9 cellular contexts compared by ENCODE assay signal in the genomic region with DNA sequence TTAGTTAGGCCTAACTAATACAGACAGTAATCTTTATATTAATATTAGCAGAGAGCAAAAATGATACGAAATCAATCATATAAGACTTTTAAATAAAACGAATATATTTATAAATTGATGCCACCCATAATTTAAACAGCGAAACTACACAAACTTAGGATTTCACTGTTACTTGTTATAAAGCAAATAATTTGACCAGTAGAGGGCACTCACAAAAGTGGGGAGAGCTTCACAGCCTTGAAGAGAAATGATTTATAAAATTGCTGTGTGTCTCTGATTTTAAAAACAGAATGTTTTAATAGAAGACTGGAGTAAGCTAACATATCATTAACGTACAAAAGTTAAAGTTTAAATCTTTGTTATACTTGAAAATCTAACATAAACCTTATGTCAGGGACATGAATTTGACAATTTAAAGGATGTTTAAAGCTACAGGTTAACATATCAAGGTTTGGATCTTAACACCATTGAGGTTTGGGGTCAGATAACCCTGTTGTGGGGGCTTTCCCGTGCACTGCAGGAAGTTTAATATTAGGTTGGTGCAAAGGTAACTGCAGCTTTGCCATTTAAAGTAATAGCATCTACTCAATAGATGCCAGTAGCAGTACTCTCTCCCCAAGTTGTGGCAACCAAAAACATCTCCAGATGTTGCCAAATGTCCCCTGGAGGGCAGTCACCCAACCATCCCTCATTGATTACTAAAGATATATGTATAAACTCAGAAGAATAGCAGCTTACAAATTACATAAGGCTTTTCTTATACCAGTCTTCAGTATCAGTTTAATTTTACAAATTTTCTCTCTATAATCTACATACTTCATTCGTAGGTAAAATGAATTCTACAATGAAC. TPM values are rescaled to one million over a fixed set of nuclear protein-coding genes. Genes with fewer than 3 reads are reported as not detected.
DNase-seq lines count a peak whose midpoint lies in the region; ATAC-seq and TF ChIP-seq lines count a peak whose summit lies in the region.
"Had no signal": no experiment of that assay in that cellular context is flagged by ENCODE, and none has a peak within 500 bp of the region (broad histone marks: within the 10 kb centered on the region; RNA-seq: fewer than 3 reads in every experiment).

No MANE protein-coding gene starts in this region.

- H3K27ac Mint-ChIP-seq in endodermal cell (no peak overlapping the region), natural killer cell (peak overlapping the region; percentile 76 to 77)
- H3K27ac Mint-ChIP-seq: natural killer cell treated with Interleukin-12 subunit alpha and Interleukin-12 subunit beta and Interleukin-15 and Interleukin-18, amount 100 ng/mL, for 72 hours had no signal

- H3K9me3 Mint-ChIP-seq in endodermal cell: peaks cover 1% of the 10 kb centered on the region
- H3K9me3 Mint-ChIP-seq in natural killer cell: no peaks in the 10 kb centered on the region
- H3K9me3 Mint-ChIP-seq: natural killer cell treated with Interleukin-12 subunit alpha and Interleukin-12 subunit beta and Interleukin-15 and Interleukin-18, amount 100 ng/mL, for 72 hours had no signal

- no peaks in the 10 kb centered on the region for H3K27me3 ChIP-seq in endodermal cell (ENCODE audit: control insufficient read depth, insufficient read depth, low read length, poor library complexity, severe bottlenecking)

- ATAC-seq in HG03060 (IDR thresholded peaks at IDR 0.05; ENCODE audit: low read depth, unreplicated experiment): peak; percentile 49
- peak; percentile 85 to 90 (median 85) for ATAC-seq in natural killer cell
- ATAC-seq in HG03521 (IDR thresholded peaks at IDR 0.05; ENCODE audit: unreplicated experiment): no peak

- peaks cover 71% of the 10 kb centered on the region for H3K36me3 Mint-ChIP-seq in endodermal cell (ENCODE audit: low read depth)
- peaks cover 22% of the 10 kb centered on the region for H3K36me3 Mint-ChIP-seq in natural killer cell

- TF ChIP-seq CTCF in 22Rv1 (IDR thresholded peaks at IDR 0.05) (peak; percentile 97), endodermal cell (conservative IDR thresholded peaks at IDR 0.05) (peak; percentile 98), natural killer cell (IDR thresholded peaks at IDR 0.05) (peak; percentile 74)

- peaks cover 33% of the 10 kb centered on the region for H3K4me1 Mint-ChIP-seq in endodermal cell
- peaks cover 20 to 24% of the 10 kb centered on the region in 2 donors for H3K4me1 Mint-ChIP-seq in natural killer cell

- no peak overlapping the region for H3K9ac ChIP-seq in endodermal cell (ENCODE audit: extremely low read depth, low read length, poor library complexity, severe bottlenecking)

- H3K36me3 ChIP-seq in endodermal cell (ENCODE audit: control insufficient read depth, insufficient read depth, low read length): peaks cover 76% of the 10 kb centered on the region

- H3K4me1 ChIP-seq in endodermal cell (ENCODE audit: control insufficient read depth, insufficient read depth, low read length): peaks cover 8% of the 10 kb centered on the region

- H3K4me3 Mint-ChIP-seq in endodermal cell (no peak overlapping the region), natural killer cell (no peak overlapping the region)
- H3K4me3 Mint-ChIP-seq: natural killer cell treated with Interleukin-12 subunit alpha and Interleukin-12 subunit beta and Interleukin-15 and Interleukin-18, amount 100 ng/mL, for 72 hours had no signal

- H3K27ac ChIP-seq in 22Rv1 (no peak overlapping the region), endodermal cell (ENCODE audit: low read depth, low read length) (no peak overlapping the region)

- WGBS in endodermal cell (ENCODE audit: insufficient coverage in 1 of 2, insufficient read length in 1 of 2), 2 experiments: 89% methylated on average over 2 of the region's 6 CpGs; no CpG with 5 or more reads in 1 of the 2 experiments

- H3K4me3 ChIP-seq in endodermal cell (ENCODE audit: low read length): no peak overlapping the region

- no peaks in the 10 kb centered on the region for H3K9me3 ChIP-seq in endodermal cell (ENCODE audit: control insufficient read depth, low read length)

- intact Hi-C loops in natural killer cell (cut with micrococcal nuclease): loop anchor here (1.0 to 10.0 kb wide), 3 partner anchors 10 to 1773 kb away; partner anchors contain the start of gene TM7SF3

- peak; percentile 100 for DNase-seq in DMS53 treated with DMSO at 0.1 percent for 48 hours (lab: John Stamatoyannopoulos, UW; ENCODE audit: unreplicated experiment)
- DNase-seq in RKO (ENCODE audit: low spot score): peak; percentile 65
- no peak for DNase-seq in endodermal cell
- DNase-seq in natural killer cell: no peak
- no peak for DNase-seq in HPDE6-E6E7 (ENCODE audit: extremely low spot score)

- no peaks in the 10 kb centered on the region for H3K27me3 Mint-ChIP-seq in endodermal cell (ENCODE audit: insufficient read depth)
- H3K27me3 Mint-ChIP-seq in natural killer cell (ENCODE audit: low read depth in 2 of 2): no peaks in the 10 kb centered on the region
- H3K27me3 Mint-ChIP-seq: natural killer cell treated with Interleukin-12 subunit alpha and Interleukin-12 subunit beta and Interleukin-15 and Interleukin-18, amount 100 ng/mL, for 72 hours had no signal

RNA-seq across cellular contexts. Expression of gene KRAS, which starts 9.3 kb away (rescaled TPM):
- 100 to 1,000 TPM in 1 of 2 donors, 10 to 100 TPM in 1; 58.0 to 140 TPM for total RNA-seq in endodermal cell
- polyA plus RNA-seq in endodermal cell (2013, experiment 1 of 2): 35.7 TPM
- 35.5 TPM for polyA plus RNA-seq in endodermal cell (2013, experiment 2 of 2)
- total RNA-seq in natural killer cell: 10 to 100 TPM; 33.3 to 39.6 (median 35.7) TPM

RNA-seq across cellular contexts. Expression of gene ETFRF1, which starts 46.4 kb away (rescaled TPM):
- total RNA-seq in endodermal cell (10 to 100 TPM in 1 of 2 donors, 1 to 10 TPM in 1; 9.7 to 21.4 TPM), natural killer cell (10 to 100 TPM; 17.5 to 42.8 (median 26.1) TPM)
- polyA plus RNA-seq in endodermal cell (2013, experiment 1 of 2): 21.4 TPM
- polyA plus RNA-seq in endodermal cell (2013, experiment 2 of 2): 21.9 TPM

RNA-seq across cellular contexts. Expression of gene DNAI7, which starts 46.4 kb away (rescaled TPM):
- total RNA-seq in endodermal cell (1 to 10 TPM; 1.6 TPM), natural killer cell (under 1 TPM; 0.15 to 0.59 (median 0.48) TPM)
- 1.5 TPM for polyA plus RNA-seq in endodermal cell (2013, experiment 1 of 2)
- polyA plus RNA-seq in endodermal cell (2013, experiment 2 of 2): 0.54 TPM

Comparison
In these comparisons a context has a peak if more than half of its experiments do, and no peak if none do; other contexts are left out.
1. DNase-seq: peak in DMS53 treated with DMSO at 0.1 percent for 48 hours (single experiment) and RKO (single experiment); none in endodermal cell (single experiment), natural killer cell (single experiment) and HPDE6-E6E7 (single experiment).
2. Peak in every context shown above with its lines, with median percentiles within 50 percentile points of each other: CTCF ChIP-seq.